In the genomic region with DNA sequence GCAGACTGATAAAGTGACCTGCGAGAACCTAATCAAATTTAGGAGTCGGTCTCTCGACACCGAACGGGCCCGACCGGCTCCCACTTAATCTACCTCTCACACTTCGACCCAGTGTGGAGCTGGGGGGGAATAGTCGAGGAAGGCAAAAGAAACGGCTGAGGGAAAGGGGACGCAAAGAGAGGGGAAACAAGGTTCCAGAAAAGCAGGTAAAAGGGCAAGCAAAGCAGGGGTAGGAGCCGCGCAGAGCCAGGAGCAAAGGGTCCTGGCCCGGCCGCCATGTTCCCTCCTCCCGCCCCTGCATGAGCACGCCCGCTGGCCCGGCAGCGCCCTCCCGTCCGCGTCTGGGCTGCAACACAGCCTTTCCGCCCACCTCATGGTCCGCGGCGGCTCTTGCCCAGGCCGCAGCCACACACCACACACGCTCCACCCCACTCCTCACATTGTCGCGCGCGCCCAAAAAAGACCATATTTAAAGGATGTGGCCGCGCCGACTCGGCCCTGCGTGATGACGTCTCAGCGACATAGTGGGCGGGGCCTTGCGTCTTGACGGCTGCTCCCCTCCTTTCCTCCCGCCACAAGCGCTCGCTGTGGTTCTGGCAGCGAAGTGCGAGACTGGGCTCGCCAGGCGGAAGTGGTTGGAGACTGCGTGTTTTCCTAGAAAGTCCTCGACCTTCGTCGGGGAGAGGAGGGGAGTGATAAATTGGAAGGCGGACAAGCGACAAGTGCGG, we compare ENCODE assay signal across 8 cellular contexts. TPM values are rescaled to one million over a fixed set of nuclear protein-coding genes. Genes with fewer than 3 reads are reported as not detected.
A peak's percentile ranks its signal among the peaks of the same experiment; 100 is the strongest.
DNase-seq lines count a peak whose midpoint lies in the region; ATAC-seq and TF ChIP-seq lines count a peak whose summit lies in the region.

A gene with protein sequence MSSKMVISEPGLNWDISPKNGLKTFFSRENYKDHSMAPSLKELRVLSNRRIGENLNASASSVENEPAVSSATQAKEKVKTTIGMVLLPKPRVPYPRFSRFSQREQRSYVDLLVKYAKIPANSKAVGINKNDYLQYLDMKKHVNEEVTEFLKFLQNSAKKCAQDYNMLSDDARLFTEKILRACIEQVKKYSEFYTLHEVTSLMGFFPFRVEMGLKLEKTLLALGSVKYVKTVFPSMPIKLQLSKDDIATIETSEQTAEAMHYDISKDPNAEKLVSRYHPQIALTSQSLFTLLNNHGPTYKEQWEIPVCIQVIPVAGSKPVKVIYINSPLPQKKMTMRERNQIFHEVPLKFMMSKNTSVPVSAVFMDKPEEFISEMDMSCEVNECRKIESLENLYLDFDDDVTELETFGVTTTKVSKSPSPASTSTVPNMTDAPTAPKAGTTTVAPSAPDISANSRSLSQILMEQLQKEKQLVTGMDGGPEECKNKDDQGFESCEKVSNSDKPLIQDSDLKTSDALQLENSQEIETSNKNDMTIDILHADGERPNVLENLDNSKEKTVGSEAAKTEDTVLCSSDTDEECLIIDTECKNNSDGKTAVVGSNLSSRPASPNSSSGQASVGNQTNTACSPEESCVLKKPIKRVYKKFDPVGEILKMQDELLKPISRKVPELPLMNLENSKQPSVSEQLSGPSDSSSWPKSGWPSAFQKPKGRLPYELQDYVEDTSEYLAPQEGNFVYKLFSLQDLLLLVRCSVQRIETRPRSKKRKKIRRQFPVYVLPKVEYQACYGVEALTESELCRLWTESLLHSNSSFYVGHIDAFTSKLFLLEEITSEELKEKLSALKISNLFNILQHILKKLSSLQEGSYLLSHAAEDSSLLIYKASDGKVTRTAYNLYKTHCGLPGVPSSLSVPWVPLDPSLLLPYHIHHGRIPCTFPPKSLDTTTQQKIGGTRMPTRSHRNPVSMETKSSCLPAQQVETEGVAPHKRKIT (minus strand): TSS at position 510 of the 728 bp plus-strand sequence. CDS start 1,165 bp downstream, outside the sequence.

- peak; percentile 83 for ATAC-seq in GM21526 (IDR thresholded peaks at IDR 0.05; ENCODE audit: low FRiP score, unreplicated experiment)

- CTCF ChIA-PET in OCI-LY7 (lab: Charles Lee; ENCODE audit: unreplicated experiment), result no interaction called here

- intact Hi-C loops in OCI-LY7 (cut with micrococcal nuclease; ENCODE audit: unreplicated experiment), result no loop called here

- BruUV-seq in OCI-LY7 (replicated peaks; lab: Mats Ljungman, UMichigan), result no TSS peak

- H3K4me1 ChIP-seq in OCI-LY7 (ENCODE audit: insufficient read depth, low read length, poor library complexity, severe bottlenecking), result peaks cover 29% of the 10 kb centered on the region

- no peak for TF ChIP-seq CTCF in OCI-LY7 (conservative IDR thresholded peaks at IDR 0.05; ENCODE audit: low read length)

- peak within 1 kb of the TSS; percentile 51 for H3K27ac ChIP-seq in OCI-LY7 (ENCODE audit: low read depth, low read length, poor library complexity, severe bottlenecking)

- peak within 1 kb of the TSS; percentile 77 for H3K4me3 ChIP-seq in OCI-LY7 (ENCODE audit: low read depth, low read length, poor library complexity, severe bottlenecking)

- peaks cover 42% of the 10 kb centered on the region for H3K79me2 ChIP-seq in OCI-LY7 (ENCODE audit: insufficient read depth, low read depth, low read length)

- no peaks in the 10 kb centered on the region for H3K9me2 ChIP-seq in OCI-LY7 (ENCODE audit: insufficient read depth, low read length)

- POLR2A ChIA-PET in OCI-LY7 (lab: Charles Lee), result interaction anchor here (0.6 to 1.4 kb wide), 3 partner anchors 24 to 33 kb away, joined by 3 to 4 read pairs (median 4); no protein-coding TSS in a partner anchor

- DNase-seq in DMS 273 (lab: John Stamatoyannopoulos, UW; ENCODE audit: unreplicated experiment), result peak; percentile 96
- DNase-seq in HuH-7.5 (ENCODE audit: low spot score), result peak; percentile 44
- peak; percentile 95 for DNase-seq in OCI-LY7 (ENCODE audit: low spot score)
- peak; percentile 95 for DNase-seq in activated T-cell treated with anti-CD3 and anti-CD28 coated beads for 24 hours (ENCODE audit: low read depth)
- DNase-seq in epidermal melanocyte (ENCODE audit: insufficient read length, low spot score), result peak; percentile 76
- DNase-seq in middle frontal gyrus (ENCODE audit: extremely low spot score, low spot score), result peak; percentile 85
- DNase-seq in stimulated activated CD8-positive, alpha-beta memory T cell treated with anti-CD3 and anti-CD28 coated beads, Interleukin-2, amount 100 ng/mL, for 48 hours (ENCODE audit: low read depth in 2 of 2), result peak; percentile 96 to 97

- peaks cover 12% of the 10 kb centered on the region; the same call in 1 of the 2 replicates for H4K20me1 ChIP-seq in OCI-LY7 (ENCODE audit: insufficient read depth, low read length)

- no peaks in the 10 kb centered on the region for H3K9me3 ChIP-seq in OCI-LY7 (ENCODE audit: low read length)

- H3K4me2 ChIP-seq in OCI-LY7 (ENCODE audit: low read length), result peak within 1 kb of the TSS; percentile 91

- peak within 1 kb of the TSS; percentile 95 for H2AFZ ChIP-seq in OCI-LY7 (ENCODE audit: low read length)

- peaks cover 34% of the 10 kb centered on the region for H3K36me3 ChIP-seq in OCI-LY7 (ENCODE audit: insufficient read depth, low read length)

RNA-seq across cellular contexts. Expression of the gene that starts here (rescaled TPM):
- total RNA-seq in OCI-LY7 (2014; rRNA removed; shearing (Covaris generic)), result 35.5 and 37.1 TPM in 2 replicates
- 78.1 and 80.1 TPM in 2 replicates for total RNA-seq in OCI-LY7 (2022)

Comparison
In these comparisons a context has a peak if more than half of its experiments do, and no peak if none do; other contexts are left out.
1. Peak in every context shown above with its lines: DNase-seq, ATAC-seq, H3K4me3 ChIP-seq and H3K27ac ChIP-seq.
2. DNase-seq: peak in every context shown above with its lines; median percentile 96 in stimulated activated CD8-positive, alpha-beta memory T cell treated with anti-CD3 and anti-CD28 coated beads, Interleukin-2, amount 100 ng/mL, for 48 hours; 96 in DMS 273; 95 in OCI-LY7; 95 in activated T-cell treated with anti-CD3 and anti-CD28 coated beads for 24 hours; 85 in middle frontal gyrus; 76 in epidermal melanocyte; 44 in HuH-7.5.